ENCODE assay signal across 1 cellular context in the genomic region with DNA sequence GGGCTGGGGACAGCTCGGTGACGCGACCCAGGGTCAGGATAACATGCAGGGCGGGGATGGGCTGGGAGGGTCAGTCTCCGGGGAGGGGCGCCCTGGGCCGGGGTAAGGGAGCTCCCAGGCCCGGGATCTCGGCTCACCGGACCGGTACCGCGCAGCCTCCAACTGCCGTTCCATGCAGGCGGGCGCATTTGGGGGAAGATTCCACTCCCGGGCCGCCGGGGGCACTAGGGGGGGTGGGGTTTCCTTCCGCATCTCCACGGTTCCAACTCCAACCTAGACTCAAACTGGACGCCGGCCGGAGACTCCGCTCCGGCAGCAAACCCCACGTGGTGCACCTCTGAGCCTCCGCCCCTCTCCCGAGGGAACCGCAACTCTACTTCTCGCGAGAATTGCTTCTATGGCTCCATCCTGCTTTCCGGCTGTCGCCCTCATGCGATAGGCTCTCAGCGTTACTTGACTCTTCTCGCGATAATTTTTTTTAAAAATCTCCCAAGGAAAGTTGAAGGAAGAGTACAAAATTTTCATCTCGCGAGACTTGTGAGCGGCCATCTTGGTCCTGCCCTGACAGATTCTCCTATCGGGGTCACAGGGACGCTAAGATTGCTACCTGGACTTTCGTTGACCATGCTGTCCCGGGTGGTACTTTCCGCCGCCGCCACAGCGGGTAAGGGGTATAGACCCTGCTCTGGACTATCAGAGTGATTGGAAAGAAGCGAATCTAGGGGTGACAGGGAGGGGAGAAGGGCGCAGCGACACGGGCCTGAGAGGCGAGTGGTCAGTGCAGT.
TF ChIP-seq lines count a peak whose summit lies in the region.

A gene with protein sequence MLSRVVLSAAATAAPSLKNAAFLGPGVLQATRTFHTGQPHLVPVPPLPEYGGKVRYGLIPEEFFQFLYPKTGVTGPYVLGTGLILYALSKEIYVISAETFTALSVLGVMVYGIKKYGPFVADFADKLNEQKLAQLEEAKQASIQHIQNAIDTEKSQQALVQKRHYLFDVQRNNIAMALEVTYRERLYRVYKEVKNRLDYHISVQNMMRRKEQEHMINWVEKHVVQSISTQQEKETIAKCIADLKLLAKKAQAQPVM (plus strand): TSS at position 547 of the 785 bp plus-strand sequence. CDS start 78 bp downstream, at position 625.
A gene (minus strand): TSS at position 339 of the 785 bp plus-strand sequence. CDS start 87 bp downstream, at position 252.

TF ChIP-seq in HepG2, 621 proteins besides CTCF, POLR2A, EP300 and RAD21 (continued from another document and continues in another):
- TF ChIP-seq, protein P1, sequence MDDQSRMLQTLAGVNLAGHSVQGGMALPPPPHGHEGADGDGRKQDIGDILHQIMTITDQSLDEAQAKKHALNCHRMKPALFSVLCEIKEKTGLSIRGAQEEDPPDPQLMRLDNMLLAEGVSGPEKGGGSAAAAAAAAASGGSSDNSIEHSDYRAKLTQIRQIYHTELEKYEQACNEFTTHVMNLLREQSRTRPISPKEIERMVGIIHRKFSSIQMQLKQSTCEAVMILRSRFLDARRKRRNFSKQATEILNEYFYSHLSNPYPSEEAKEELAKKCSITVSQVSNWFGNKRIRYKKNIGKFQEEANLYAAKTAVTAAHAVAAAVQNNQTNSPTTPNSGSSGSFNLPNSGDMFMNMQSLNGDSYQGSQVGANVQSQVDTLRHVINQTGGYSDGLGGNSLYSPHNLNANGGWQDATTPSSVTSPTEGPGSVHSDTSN (CRISPR knock-in tag; IDR thresholded peaks at IDR 0.05; ENCODE audit: borderline replicate concordance) = no peak
- TF ChIP-seq ZNF260 (CRISPR knock-in tag; IDR thresholded peaks at IDR 0.05; ENCODE audit: borderline replicate concordance, low read depth) = no peak
- TF ChIP-seq ZNF572 (CRISPR knock-in tag; IDR thresholded peaks at IDR 0.05) = no peak
- no peak; the same call in 1 of the 2 replicates for TF ChIP-seq TARDBP (CRISPR knock-in tag; IDR thresholded peaks at IDR 0.05)
- no peak for TF ChIP-seq HNF4G (IDR thresholded peaks at IDR 0.05; ENCODE audit: borderline replicate concordance, low read depth, low read length)
- no peak for TF ChIP-seq HNF4G (CRISPR knock-in tag; IDR thresholded peaks at IDR 0.05; ENCODE audit: borderline replicate concordance, low read depth)
- no peak for TF ChIP-seq NFE2 (CRISPR knock-in tag; IDR thresholded peaks at IDR 0.05)
- TF ChIP-seq, protein P2, sequence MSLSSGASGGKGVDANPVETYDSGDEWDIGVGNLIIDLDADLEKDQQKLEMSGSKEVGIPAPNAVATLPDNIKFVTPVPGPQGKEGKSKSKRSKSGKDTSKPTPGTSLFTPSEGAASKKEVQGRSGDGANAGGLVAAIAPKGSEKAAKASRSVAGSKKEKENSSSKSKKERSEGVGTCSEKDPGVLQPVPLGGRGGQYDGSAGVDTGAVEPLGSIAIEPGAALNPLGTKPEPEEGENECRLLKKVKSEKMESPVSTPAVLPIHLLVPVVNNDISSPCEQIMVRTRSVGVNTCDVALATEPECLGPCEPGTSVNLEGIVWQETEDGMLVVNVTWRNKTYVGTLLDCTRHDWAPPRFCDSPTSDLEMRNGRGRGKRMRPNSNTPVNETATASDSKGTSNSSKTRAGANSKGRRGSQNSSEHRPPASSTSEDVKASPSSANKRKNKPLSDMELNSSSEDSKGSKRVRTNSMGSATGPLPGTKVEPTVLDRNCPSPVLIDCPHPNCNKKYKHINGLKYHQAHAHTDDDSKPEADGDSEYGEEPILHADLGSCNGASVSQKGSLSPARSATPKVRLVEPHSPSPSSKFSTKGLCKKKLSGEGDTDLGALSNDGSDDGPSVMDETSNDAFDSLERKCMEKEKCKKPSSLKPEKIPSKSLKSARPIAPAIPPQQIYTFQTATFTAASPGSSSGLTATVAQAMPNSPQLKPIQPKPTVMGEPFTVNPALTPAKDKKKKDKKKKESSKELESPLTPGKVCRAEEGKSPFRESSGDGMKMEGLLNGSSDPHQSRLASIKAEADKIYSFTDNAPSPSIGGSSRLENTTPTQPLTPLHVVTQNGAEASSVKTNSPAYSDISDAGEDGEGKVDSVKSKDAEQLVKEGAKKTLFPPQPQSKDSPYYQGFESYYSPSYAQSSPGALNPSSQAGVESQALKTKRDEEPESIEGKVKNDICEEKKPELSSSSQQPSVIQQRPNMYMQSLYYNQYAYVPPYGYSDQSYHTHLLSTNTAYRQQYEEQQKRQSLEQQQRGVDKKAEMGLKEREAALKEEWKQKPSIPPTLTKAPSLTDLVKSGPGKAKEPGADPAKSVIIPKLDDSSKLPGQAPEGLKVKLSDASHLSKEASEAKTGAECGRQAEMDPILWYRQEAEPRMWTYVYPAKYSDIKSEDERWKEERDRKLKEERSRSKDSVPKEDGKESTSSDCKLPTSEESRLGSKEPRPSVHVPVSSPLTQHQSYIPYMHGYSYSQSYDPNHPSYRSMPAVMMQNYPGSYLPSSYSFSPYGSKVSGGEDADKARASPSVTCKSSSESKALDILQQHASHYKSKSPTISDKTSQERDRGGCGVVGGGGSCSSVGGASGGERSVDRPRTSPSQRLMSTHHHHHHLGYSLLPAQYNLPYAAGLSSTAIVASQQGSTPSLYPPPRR (CRISPR knock-in tag; IDR thresholded peaks at IDR 0.05; ENCODE audit: borderline replicate concordance) = no peak
- no peak for TF ChIP-seq NFIC (IDR thresholded peaks at IDR 0.05; ENCODE audit: low read length)
- TF ChIP-seq, protein P3, sequence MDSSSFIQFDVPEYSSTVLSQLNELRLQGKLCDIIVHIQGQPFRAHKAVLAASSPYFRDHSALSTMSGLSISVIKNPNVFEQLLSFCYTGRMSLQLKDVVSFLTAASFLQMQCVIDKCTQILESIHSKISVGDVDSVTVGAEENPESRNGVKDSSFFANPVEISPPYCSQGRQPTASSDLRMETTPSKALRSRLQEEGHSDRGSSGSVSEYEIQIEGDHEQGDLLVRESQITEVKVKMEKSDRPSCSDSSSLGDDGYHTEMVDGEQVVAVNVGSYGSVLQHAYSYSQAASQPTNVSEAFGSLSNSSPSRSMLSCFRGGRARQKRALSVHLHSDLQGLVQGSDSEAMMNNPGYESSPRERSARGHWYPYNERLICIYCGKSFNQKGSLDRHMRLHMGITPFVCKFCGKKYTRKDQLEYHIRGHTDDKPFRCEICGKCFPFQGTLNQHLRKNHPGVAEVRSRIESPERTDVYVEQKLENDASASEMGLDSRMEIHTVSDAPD (CRISPR knock-in tag; IDR thresholded peaks at IDR 0.05) = no peak
- peak; percentile 41; the same call in 1 of the 2 replicates for TF ChIP-seq ETV5 (CRISPR knock-in tag; IDR thresholded peaks at IDR 0.05; ENCODE audit: borderline replicate concordance)
- TF ChIP-seq, protein P4, sequence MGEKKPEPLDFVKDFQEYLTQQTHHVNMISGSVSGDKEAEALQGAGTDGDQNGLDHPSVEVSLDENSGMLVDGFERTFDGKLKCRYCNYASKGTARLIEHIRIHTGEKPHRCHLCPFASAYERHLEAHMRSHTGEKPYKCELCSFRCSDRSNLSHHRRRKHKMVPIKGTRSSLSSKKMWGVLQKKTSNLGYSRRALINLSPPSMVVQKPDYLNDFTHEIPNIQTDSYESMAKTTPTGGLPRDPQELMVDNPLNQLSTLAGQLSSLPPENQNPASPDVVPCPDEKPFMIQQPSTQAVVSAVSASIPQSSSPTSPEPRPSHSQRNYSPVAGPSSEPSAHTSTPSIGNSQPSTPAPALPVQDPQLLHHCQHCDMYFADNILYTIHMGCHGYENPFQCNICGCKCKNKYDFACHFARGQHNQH (CRISPR knock-in tag; IDR thresholded peaks at IDR 0.05) = 0 out of 2 replicates have a peak, but pooled peaks have one; percentile 46
- no peak for TF ChIP-seq ADNP (CRISPR knock-in tag; IDR thresholded peaks at IDR 0.05)
- TF ChIP-seq TCF12 (IDR thresholded peaks at IDR 0.05) = no peak
- no peak for TF ChIP-seq TCF12 (CRISPR knock-in tag; IDR thresholded peaks at IDR 0.05)
- TF ChIP-seq ZKSCAN1 (IDR thresholded peaks at IDR 0.05; ENCODE audit: low read length) = no peak
- peak; percentile 29 for TF ChIP-seq ZNF430 (CRISPR knock-in tag; IDR thresholded peaks at IDR 0.05)
- TF ChIP-seq, protein P5, sequence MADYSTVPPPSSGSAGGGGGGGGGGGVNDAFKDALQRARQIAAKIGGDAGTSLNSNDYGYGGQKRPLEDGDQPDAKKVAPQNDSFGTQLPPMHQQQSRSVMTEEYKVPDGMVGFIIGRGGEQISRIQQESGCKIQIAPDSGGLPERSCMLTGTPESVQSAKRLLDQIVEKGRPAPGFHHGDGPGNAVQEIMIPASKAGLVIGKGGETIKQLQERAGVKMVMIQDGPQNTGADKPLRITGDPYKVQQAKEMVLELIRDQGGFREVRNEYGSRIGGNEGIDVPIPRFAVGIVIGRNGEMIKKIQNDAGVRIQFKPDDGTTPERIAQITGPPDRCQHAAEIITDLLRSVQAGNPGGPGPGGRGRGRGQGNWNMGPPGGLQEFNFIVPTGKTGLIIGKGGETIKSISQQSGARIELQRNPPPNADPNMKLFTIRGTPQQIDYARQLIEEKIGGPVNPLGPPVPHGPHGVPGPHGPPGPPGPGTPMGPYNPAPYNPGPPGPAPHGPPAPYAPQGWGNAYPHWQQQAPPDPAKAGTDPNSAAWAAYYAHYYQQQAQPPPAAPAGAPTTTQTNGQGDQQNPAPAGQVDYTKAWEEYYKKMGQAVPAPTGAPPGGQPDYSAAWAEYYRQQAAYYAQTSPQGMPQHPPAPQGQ (CRISPR knock-in tag; IDR thresholded peaks at IDR 0.05; ENCODE audit: borderline replicate concordance) = no peak
- TF ChIP-seq ZNF431 (CRISPR knock-in tag; IDR thresholded peaks at IDR 0.05; ENCODE audit: borderline replicate concordance, low read depth) = no peak
- TF ChIP-seq, protein P6, sequence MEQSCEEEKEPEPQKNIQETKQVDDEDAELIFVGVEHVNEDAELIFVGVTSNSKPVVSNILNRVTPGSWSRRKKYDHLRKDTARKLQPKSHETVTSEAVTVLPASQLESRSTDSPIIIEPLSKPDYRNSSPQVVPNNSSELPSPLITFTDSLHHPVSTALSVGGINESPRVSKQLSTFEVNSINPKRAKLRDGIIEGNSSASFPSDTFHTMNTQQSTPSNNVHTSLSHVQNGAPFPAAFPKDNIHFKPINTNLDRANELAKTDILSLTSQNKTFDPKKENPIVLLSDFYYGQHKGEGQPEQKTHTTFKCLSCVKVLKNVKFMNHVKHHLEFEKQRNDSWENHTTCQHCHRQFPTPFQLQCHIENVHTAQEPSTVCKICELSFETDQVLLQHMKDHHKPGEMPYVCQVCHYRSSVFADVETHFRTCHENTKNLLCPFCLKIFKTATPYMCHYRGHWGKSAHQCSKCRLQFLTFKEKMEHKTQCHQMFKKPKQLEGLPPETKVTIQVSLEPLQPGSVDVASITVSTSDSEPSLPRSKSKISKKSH (CRISPR knock-in tag; IDR thresholded peaks at IDR 0.05; ENCODE audit: borderline replicate concordance) = no peak
- peak; percentile 85 for TF ChIP-seq POLR2AphosphoS5 (IDR thresholded peaks at IDR 0.05; ENCODE audit: low read depth, low read length)
- no peak for TF ChIP-seq ZZZ3 (CRISPR knock-in tag; IDR thresholded peaks at IDR 0.05; ENCODE audit: borderline replicate concordance)
- no peak for TF ChIP-seq ZNF546 (CRISPR knock-in tag; conservative IDR thresholded peaks at IDR 0.05)
- TF ChIP-seq ZFP36L2 (CRISPR knock-in tag; IDR thresholded peaks at IDR 0.05) = no peak
- no peak for TF ChIP-seq ZNF775 (CRISPR knock-in tag; IDR thresholded peaks at IDR 0.05; ENCODE audit: borderline replicate concordance)
- TF ChIP-seq GABPA (IDR thresholded peaks at IDR 0.05; ENCODE audit: low read depth, low read length) = no peak
- TF ChIP-seq GABPA (CRISPR knock-in tag; IDR thresholded peaks at IDR 0.05; ENCODE audit: low read depth) = peak; percentile 81
- TF ChIP-seq ZIK1 (CRISPR knock-in tag; IDR thresholded peaks at IDR 0.05; ENCODE audit: borderline replicate concordance, low read depth) = no peak
- TF ChIP-seq, protein P7, sequence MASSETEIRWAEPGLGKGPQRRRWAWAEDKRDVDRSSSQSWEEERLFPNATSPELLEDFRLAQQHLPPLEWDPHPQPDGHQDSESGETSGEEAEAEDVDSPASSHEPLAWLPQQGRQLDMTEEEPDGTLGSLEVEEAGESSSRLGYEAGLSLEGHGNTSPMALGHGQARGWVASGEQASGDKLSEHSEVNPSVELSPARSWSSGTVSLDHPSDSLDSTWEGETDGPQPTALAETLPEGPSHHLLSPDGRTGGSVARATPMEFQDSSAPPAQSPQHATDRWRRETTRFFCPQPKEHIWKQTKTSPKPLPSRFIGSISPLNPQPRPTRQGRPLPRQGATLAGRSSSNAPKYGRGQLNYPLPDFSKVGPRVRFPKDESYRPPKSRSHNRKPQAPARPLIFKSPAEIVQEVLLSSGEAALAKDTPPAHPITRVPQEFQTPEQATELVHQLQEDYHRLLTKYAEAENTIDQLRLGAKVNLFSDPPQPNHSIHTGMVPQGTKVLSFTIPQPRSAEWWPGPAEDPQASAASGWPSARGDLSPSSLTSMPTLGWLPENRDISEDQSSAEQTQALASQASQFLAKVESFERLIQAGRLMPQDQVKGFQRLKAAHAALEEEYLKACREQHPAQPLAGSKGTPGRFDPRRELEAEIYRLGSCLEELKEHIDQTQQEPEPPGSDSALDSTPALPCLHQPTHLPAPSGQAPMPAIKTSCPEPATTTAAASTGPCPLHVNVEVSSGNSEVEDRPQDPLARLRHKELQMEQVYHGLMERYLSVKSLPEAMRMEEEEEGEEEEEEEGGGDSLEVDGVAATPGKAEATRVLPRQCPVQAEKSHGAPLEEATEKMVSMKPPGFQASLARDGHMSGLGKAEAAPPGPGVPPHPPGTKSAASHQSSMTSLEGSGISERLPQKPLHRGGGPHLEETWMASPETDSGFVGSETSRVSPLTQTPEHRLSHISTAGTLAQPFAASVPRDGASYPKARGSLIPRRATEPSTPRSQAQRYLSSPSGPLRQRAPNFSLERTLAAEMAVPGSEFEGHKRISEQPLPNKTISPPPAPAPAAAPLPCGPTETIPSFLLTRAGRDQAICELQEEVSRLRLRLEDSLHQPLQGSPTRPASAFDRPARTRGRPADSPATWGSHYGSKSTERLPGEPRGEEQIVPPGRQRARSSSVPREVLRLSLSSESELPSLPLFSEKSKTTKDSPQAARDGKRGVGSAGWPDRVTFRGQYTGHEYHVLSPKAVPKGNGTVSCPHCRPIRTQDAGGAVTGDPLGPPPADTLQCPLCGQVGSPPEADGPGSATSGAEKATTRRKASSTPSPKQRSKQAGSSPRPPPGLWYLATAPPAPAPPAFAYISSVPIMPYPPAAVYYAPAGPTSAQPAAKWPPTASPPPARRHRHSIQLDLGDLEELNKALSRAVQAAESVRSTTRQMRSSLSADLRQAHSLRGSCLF (CRISPR knock-in tag; IDR thresholded peaks at IDR 0.05; ENCODE audit: borderline replicate concordance) = no peak
- TF ChIP-seq, protein P8, sequence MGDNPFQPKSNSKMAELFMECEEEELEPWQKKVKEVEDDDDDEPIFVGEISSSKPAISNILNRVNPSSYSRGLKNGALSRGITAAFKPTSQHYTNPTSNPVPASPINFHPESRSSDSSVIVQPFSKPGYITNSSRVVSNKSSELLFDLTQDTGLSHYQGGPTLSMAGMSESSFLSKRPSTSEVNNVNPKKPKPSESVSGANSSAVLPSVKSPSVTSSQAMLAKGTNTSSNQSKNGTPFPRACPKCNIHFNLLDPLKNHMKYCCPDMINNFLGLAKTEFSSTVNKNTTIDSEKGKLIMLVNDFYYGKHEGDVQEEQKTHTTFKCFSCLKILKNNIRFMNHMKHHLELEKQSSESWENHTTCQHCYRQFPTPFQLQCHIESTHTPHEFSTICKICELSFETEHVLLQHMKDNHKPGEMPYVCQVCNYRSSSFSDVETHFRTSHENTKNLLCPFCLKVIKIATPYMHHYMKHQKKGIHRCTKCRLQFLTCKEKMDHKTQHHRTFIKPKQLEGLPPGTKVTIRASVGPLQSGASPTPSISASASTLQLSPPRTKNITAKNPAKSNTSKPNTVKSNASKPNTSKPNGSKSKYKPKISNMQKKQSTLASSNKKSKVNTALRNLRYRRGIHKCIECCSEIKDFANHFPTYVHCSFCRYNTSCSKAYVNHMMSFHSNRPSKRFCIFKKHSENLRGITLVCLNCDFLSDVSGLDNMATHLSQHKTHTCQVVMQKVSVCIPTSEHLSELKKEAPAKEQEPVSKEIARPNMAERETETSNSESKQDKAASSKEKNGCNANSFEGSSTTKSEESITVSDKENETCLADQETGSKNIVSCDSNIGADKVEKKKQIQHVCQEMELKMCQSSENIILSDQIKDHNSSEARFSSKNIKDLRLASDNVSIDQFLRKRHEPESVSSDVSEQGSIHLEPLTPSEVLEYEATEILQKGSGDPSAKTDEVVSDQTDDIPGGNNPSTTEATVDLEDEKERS (CRISPR knock-in tag; IDR thresholded peaks at IDR 0.05) = no peak; the same call in 1 of the 2 replicates
- no peak for TF ChIP-seq GLI4 (CRISPR knock-in tag; IDR thresholded peaks at IDR 0.05; ENCODE audit: borderline replicate concordance)
